ENCODE assay signal across 8 cellular contexts in the genomic region with DNA sequence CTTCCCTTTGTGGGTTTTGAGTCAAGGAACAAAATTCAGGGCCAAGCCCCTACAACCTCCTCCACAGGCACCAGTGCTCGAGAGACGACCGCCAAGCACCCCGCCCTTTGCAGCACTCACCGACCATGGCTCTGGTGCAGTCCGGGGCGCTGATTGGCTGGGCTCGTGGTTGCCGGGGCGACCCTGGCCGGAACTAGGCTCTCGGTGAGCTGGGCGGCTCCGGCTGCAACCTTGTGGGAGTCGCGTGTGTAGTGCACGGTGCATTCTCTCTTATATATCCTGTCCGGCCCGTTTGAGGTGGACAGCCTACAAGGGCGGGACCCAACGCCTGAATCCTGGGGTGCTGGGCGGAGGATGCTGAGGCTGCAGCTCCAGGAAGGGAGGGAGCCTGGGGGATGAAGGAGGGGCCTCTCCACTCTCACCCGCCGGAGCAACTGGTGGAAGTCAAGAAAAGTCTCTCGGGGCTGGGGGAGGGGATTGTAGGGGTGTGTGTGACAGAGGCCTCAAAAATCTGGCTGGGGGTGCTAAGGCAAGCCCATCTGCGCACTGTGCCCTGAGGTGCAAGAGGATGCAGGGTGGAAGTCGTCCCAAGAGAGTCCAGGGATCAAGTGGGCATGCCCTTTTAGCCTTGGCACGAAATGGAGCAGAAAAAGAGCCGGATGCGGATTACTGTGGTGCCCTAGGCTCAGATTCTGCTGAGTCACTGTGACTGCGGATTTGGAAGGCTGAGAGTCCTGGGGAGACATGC. TPM values are rescaled to one million over a fixed set of nuclear protein-coding genes. Genes with fewer than 3 reads are reported as not detected.
DNase-seq lines count a peak whose midpoint lies in the region; ATAC-seq and TF ChIP-seq lines count a peak whose summit lies in the region.

TSS of gene NQO1 (minus strand) at position 248 of the 748 bp plus-strand sequence. CDS start at position 127, 121 bp downstream.

- POLR2A ChIA-PET in PC-3 (lab: Charles Lee; ENCODE audit: unreplicated experiment) = no interaction called here

- BruUV-seq in PC-3 (replicated peaks; lab: Mats Ljungman, UMichigan) = no TSS peak

- H2AFZ ChIP-seq in PC-3 (ENCODE audit: low read length) = peak within 1 kb of the TSS; percentile 59

- no peak for TF ChIP-seq CTCF in PC-3 (conservative IDR thresholded peaks at IDR 0.05; ENCODE audit: low read depth, low read length)

- no peaks in the 10 kb centered on the region for H3K9me3 ChIP-seq in HUES6 (ENCODE audit: control insufficient read depth, insufficient read depth, low read depth, low read length)
- no peaks in the 10 kb centered on the region for H3K9me3 ChIP-seq in PC-3 (ENCODE audit: low read length)
- H3K9me3 ChIP-seq in muscle layer of duodenum (ENCODE audit: control insufficient read depth in 1 of 2, low read length in 2 of 2) = no peaks in the 10 kb centered on the region

- ATAC-seq in GM21390 (IDR thresholded peaks at IDR 0.05; ENCODE audit: unreplicated experiment) (peak; percentile 98), PC-3 (peak; percentile 94), esophagus mucosa (peak; percentile 99)
- peak; percentile 100 for ATAC-seq in activated T-cell treated with anti-CD3 and anti-CD28 coated beads, Interleukin-2, amount 50 U/mL, for 4 hours

- peak within 1 kb of the TSS; percentile 64 for H3K4me3 ChIP-seq in HUES6 (ENCODE audit: low read depth, low read length)
- H3K4me3 ChIP-seq in PC-3 (ENCODE audit: low read length) = peak within 1 kb of the TSS; percentile 85
- peak within 1 kb of the TSS; percentile 71 to 81 for H3K4me3 ChIP-seq in muscle layer of duodenum (ENCODE audit: low read depth in 1 of 2, low read length in 2 of 2)

- H3K27me3 Mint-ChIP-seq in activated T-cell treated with anti-CD3 and anti-CD28 coated beads, Interleukin-2, amount 50 U/mL, for 4 hours (ENCODE audit: low read depth) = no peaks in the 10 kb centered on the region

- peak within 1 kb of the TSS; percentile 93 for H3K4me3 Mint-ChIP-seq in activated T-cell treated with anti-CD3 and anti-CD28 coated beads, Interleukin-2, amount 50 U/mL, for 4 hours

- intact Hi-C loops in PC-3 (cut with micrococcal nuclease) = loop anchor here (1.0 kb wide), 1 partner anchor 28 kb away; the partner anchor contains the start of gene NOB1

- CTCF ChIA-PET in PC-3 (lab: Charles Lee) = interaction anchor here (0.6 to 1.0 kb wide), 3 partner anchors 13 to 28 kb away, joined by 3 to 4 read pairs (median 3); partner anchors contain the start of gene NOB1

- H3K4me2 ChIP-seq in PC-3 (ENCODE audit: low read length) = peak within 1 kb of the TSS; percentile 83

- H3K36me3 ChIP-seq in HUES6 (ENCODE audit: control insufficient read depth, insufficient read depth, low read length) = no peaks in the 10 kb centered on the region
- no peaks in the 10 kb centered on the region for H3K36me3 ChIP-seq in PC-3 (ENCODE audit: low read depth, low read length)
- H3K36me3 ChIP-seq in muscle layer of duodenum (ENCODE audit: control insufficient read depth in 1 of 2, insufficient read depth in 2 of 2, low read length in 2 of 2) = peaks cover 0 to 7% of the 10 kb centered on the region in 2 donors

- peaks cover 69% of the 10 kb centered on the region for H3K79me2 ChIP-seq in PC-3 (ENCODE audit: low read length)

- peak within 1 kb of the TSS; percentile 95 for H3K9ac ChIP-seq in HUES6 (ENCODE audit: low read length)
- H3K9ac ChIP-seq in PC-3 (ENCODE audit: low read length) = peak within 1 kb of the TSS; percentile 99

- H3K9me3 Mint-ChIP-seq in activated T-cell treated with anti-CD3 and anti-CD28 coated beads, Interleukin-2, amount 50 U/mL, for 4 hours = no peaks in the 10 kb centered on the region

- H3K27me3 ChIP-seq in HUES6 (ENCODE audit: control insufficient read depth, insufficient read depth, low read length) (no peaks in the 10 kb centered on the region), PC-3 (ENCODE audit: low read length) (no peaks in the 10 kb centered on the region), muscle layer of duodenum (ENCODE audit: low read depth, low read length) (no peaks in the 10 kb centered on the region)

- H3K36me3 Mint-ChIP-seq in activated T-cell treated with anti-CD3 and anti-CD28 coated beads, Interleukin-2, amount 50 U/mL, for 4 hours (ENCODE audit: insufficient read depth) = no peaks in the 10 kb centered on the region

- H3K4me1 ChIP-seq in HUES6 (ENCODE audit: control insufficient read depth, insufficient read depth, low read length) = peaks cover 27% of the 10 kb centered on the region
- peaks cover 37% of the 10 kb centered on the region for H3K4me1 ChIP-seq in PC-3 (ENCODE audit: insufficient read depth, low read length)
- peaks cover 8 to 22% of the 10 kb centered on the region in 2 donors for H3K4me1 ChIP-seq in muscle layer of duodenum (ENCODE audit: control insufficient read depth in 1 of 2, insufficient read depth in 2 of 2, low read length in 2 of 2)

- peaks cover 7% of the 10 kb centered on the region; the same call in 1 of the 2 replicates for H4K20me1 ChIP-seq in PC-3 (ENCODE audit: low read length)

- peak; percentile 95 for DNase-seq in D341Med (ENCODE audit: low spot score)
- peak; percentile 95 for DNase-seq in PC-3
- peak; percentile 78 for DNase-seq in activated T-cell treated with anti-CD3 and anti-CD28 coated beads, Interleukin-2, amount 50 U/mL, for 4 hours
- peak; percentile 70 to 77 for DNase-seq in stimulated activated CD8-positive, alpha-beta memory T cell treated with anti-CD3 and anti-CD28 coated beads, Interleukin-7, amount 100 ng/mL, for 4 hours (ENCODE audit: low read depth in 2 of 2)

- peak within 1 kb of the TSS; percentile 89 for H3K27ac ChIP-seq in HUES6 (ENCODE audit: low read depth, low read length)
- H3K27ac ChIP-seq in PC-3 (ENCODE audit: low read length) = peak within 1 kb of the TSS; percentile 100
- peak within 1 kb of the TSS; percentile 79 for H3K27ac ChIP-seq in muscle layer of duodenum (ENCODE audit: low read length)

- no peaks in the 10 kb centered on the region for H3K9me2 ChIP-seq in PC-3 (replicated peaks; ENCODE audit: low read length)

- H3K4me1 Mint-ChIP-seq in activated T-cell treated with anti-CD3 and anti-CD28 coated beads, Interleukin-2, amount 50 U/mL, for 4 hours (ENCODE audit: low read depth) = peaks cover 18% of the 10 kb centered on the region

- H3F3A ChIP-seq in PC-3 (ENCODE audit: low read length, unreplicated experiment) = no peaks in the 10 kb centered on the region

RNA-seq across cellular contexts. Expression of gene NQO1, which starts in this region (rescaled TPM):
- total RNA-seq in PC-3 (2014; rRNA removed) (193 and 251 TPM in 2 replicates), esophagus mucosa (84.6 TPM)
- total RNA-seq in activated T-cell treated with anti-CD3 and anti-CD28 coated beads, Interleukin-2, amount 50 U/mL, for 4 hours = 1 to 10 TPM; 5.5 to 8.5 (median 6.0) TPM

Comparison
In these comparisons a context has a peak if more than half of its experiments do, and no peak if none do; other contexts are left out.
1. Peak in every context shown above with its lines: DNase-seq, ATAC-seq, H3K4me3 ChIP-seq and H3K27ac ChIP-seq.